Comparison of ENCODE assay signal across 18 cellular contexts in the genomic region with DNA sequence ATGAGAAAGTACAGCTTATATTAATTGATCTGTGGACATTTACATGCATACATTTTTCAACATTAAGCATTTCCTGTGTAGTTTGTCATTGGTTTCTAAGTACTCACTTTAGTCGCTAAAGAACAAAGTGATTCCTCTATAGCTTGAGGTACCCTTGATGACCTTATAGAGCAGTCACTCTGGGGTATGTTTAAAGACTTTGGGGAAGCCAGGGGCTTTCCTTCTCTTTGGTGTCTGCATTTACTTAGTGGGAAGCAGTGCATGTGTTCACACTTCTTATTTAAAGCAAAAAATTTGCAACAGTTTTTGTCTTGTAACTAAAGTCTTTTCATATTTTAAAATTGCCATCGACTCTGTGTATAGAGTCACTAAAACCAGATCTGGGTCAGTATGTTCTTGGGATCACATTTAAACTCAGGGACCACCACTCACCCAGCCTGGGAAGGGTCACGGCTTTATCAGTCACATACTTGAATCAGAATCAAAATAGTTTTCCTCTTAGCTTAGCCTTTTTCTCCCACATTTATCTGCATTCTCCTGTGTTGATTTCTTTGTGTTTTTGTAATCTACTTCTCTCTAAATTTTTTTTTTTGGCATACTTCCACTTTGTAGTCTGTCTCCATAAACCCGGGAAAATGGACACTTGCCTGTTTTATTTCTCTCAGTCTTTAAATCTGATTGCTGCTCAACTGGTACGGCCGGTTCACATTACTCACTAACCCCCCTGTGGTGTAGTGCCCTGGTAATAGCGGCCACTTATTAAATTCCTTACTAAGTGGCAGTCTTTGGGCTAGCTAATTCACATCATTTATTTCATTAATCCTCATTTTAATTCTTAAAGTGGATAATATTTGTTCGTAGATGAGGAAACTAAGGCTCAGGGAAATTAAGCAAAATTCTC.
DNase-seq lines count a peak whose midpoint lies in the region; ATAC-seq and TF ChIP-seq lines count a peak whose summit lies in the region.
"Had no signal": no experiment of that assay in that cellular context is flagged by ENCODE, and none has a peak within 500 bp of the region (broad histone marks: within the 10 kb centered on the region; RNA-seq: fewer than 3 reads in every experiment).

No MANE protein-coding gene starts in this region.

- DNase-seq in mammary epithelial cell: peak; percentile 33
- no peak for DNase-seq in MCF 10A (ENCODE audit: unreplicated experiment)
- DNase-seq in RWPE1 (ENCODE audit: low spot score): peak; percentile 37
- DNase-seq in foreskin keratinocyte: peak in 1 of 2 donors; percentile 47
- no peak for DNase-seq in upper lobe of right lung
- DNase-seq in NCI-H526 treated with DMSO at 0.1 percent for 48 hours (lab: John Stamatoyannopoulos, UW): no peak
- no peak for DNase-seq in activated CD4-positive, alpha-beta T cell treated with anti-CD3 and anti-CD28 coated beads for 36 hours
- no peak for DNase-seq in ovary
- DNase-seq: activated CD4-positive, alpha-beta memory T cell treated with anti-CD3 and anti-CD28 coated beads, Interleukin-2, amount 10 ng/mL, durations not matched to agents 7 days and 5 days; GF-D8; left colon; NCI-H2081; NK-92 treated with Interleukin-12 subunit alpha and Interleukin-12 subunit beta, amount 100 ng/mL, for 24 hours; SHP77 treated with DMSO at 0.1 percent for 48 hours had no signal

- H3K79me2 ChIP-seq in mammary epithelial cell (ENCODE audit: insufficient read depth, low read length): no peaks in the 10 kb centered on the region

- no peaks in the 10 kb centered on the region for H3K36me3 Mint-ChIP-seq in MCF 10A (ENCODE audit: insufficient read depth, unreplicated experiment)
- no peaks in the 10 kb centered on the region for H3K36me3 Mint-ChIP-seq in activated CD4-positive, alpha-beta T cell treated with anti-CD3 and anti-CD28 coated beads for 36 hours (ENCODE audit: low read depth)

- H3K9me3 ChIP-seq in mammary epithelial cell (replicated peaks; ENCODE audit: insufficient read depth, low read length) (no peaks in the 10 kb centered on the region), upper lobe of right lung (no peaks in the 10 kb centered on the region), ovary (no peaks in the 10 kb centered on the region)
- H3K9me3 ChIP-seq: A549, esophagus muscularis mucosa, suprapubic skin had no signal

- no peak for TF ChIP-seq POLR2A in ovary (IDR thresholded peaks at IDR 0.05)

- H3K4me1 Mint-ChIP-seq in MCF 10A (ENCODE audit: insufficient read depth, unreplicated experiment): no peaks in the 10 kb centered on the region
- H3K4me1 Mint-ChIP-seq in activated CD4-positive, alpha-beta T cell treated with anti-CD3 and anti-CD28 coated beads for 36 hours: no peaks in the 10 kb centered on the region
- H3K4me1 Mint-ChIP-seq: activated CD4-positive, alpha-beta memory T cell treated with anti-CD3 and anti-CD28 coated beads, Interleukin-2, amount 10 ng/mL, durations not matched to agents 7 days and 5 days; activated T-helper 17 cell treated with anti-CD3 and anti-CD28 coated beads, Interleukin-2, amount 50 U/mL, for 72 hours had no signal

- H3K4me3 ChIP-seq in mammary epithelial cell (replicated peaks in 1 of 3; ENCODE audit: insufficient read depth in 1 of 3, low read depth in 2 of 3, low read length in 3 of 3): no peak overlapping the region
- no peak overlapping the region for H3K4me3 ChIP-seq in upper lobe of right lung
- no peak overlapping the region for H3K4me3 ChIP-seq in ovary
- H3K4me3 ChIP-seq: A549, esophagus muscularis mucosa, suprapubic skin had no signal

- ATAC-seq in foreskin keratinocyte (peak; percentile 77), upper lobe of right lung (peak; percentile 30)
- ATAC-seq in activated CD4-positive, alpha-beta T cell treated with anti-CD3 and anti-CD28 coated beads for 36 hours: no peak
- ATAC-seq: A549; activated T-helper 17 cell treated with anti-CD3 and anti-CD28 coated beads, Interleukin-2, amount 50 U/mL, for 72 hours; left colon had no signal

- H3K27me3 Mint-ChIP-seq in MCF 10A (ENCODE audit: insufficient read depth, unreplicated experiment): no peaks in the 10 kb centered on the region
- H3K27me3 Mint-ChIP-seq in activated CD4-positive, alpha-beta T cell treated with anti-CD3 and anti-CD28 coated beads for 36 hours: peaks cover 2% of the 10 kb centered on the region
- H3K27me3 Mint-ChIP-seq: activated CD4-positive, alpha-beta memory T cell treated with anti-CD3 and anti-CD28 coated beads, Interleukin-2, amount 10 ng/mL, durations not matched to agents 7 days and 5 days had no signal

- dilution Hi-C loops in mammary epithelial cell (cut with HindIII; ENCODE audit: low sequenced_read_pairs): no loop called here

- TF ChIP-seq EP300 in ovary (IDR thresholded peaks at IDR 0.05): no peak

- intact Hi-C loops in mammary epithelial cell (cut with micrococcal nuclease): no loop called here
- intact Hi-C loops in MCF 10A (cut with micrococcal nuclease): no loop called here
- intact Hi-C loops in upper lobe of right lung (cut with DNase I): no loop called here
- intact Hi-C loops in activated CD4-positive, alpha-beta T cell treated with anti-CD3 and anti-CD28 coated beads for 36 hours (cut with DNase I, micrococcal nuclease): no loop called here
- intact Hi-C loops in ovary (cut with DNase I): no loop called here

- BruUV-seq in mammary epithelial cell (replicated peaks; lab: Mats Ljungman, UMichigan) (no TSS peak), MCF 10A (replicated peaks; lab: Mats Ljungman, UMichigan) (no TSS peak)

- no peaks in the 10 kb centered on the region for H4K20me1 ChIP-seq in mammary epithelial cell (ENCODE audit: insufficient read depth, low read length)

- H3K27ac Mint-ChIP-seq in MCF 10A (ENCODE audit: low read depth, unreplicated experiment): no peak overlapping the region
- no peak overlapping the region for H3K27ac Mint-ChIP-seq in activated CD4-positive, alpha-beta T cell treated with anti-CD3 and anti-CD28 coated beads for 36 hours
- H3K27ac Mint-ChIP-seq: activated CD4-positive, alpha-beta memory T cell treated with anti-CD3 and anti-CD28 coated beads, Interleukin-2, amount 10 ng/mL, durations not matched to agents 7 days and 5 days; activated T-helper 17 cell treated with anti-CD3 and anti-CD28 coated beads, Interleukin-2, amount 50 U/mL, for 72 hours had no signal

- no peak overlapping the region for H3K9ac ChIP-seq in mammary epithelial cell (ENCODE audit: insufficient read depth, low read length)

- no peak for TF ChIP-seq CTCF in mammary epithelial cell (conservative IDR thresholded peaks at IDR 0.05 in 1 of 2, IDR thresholded peaks at IDR 0.05 in 1 of 2; ENCODE audit: extremely low read depth in 1 of 2, insufficient read depth in 1 of 2, low read depth in 1 of 2, low read length in 2 of 2)
- TF ChIP-seq CTCF in MCF 10A (IDR thresholded peaks at IDR 0.05; ENCODE audit: unreplicated experiment): no peak
- no peak for TF ChIP-seq CTCF in RWPE1 (conservative IDR thresholded peaks at IDR 0.05; ENCODE audit: low read depth)
- no peak for TF ChIP-seq CTCF in foreskin keratinocyte (conservative IDR thresholded peaks at IDR 0.05)
- TF ChIP-seq CTCF in upper lobe of right lung (IDR thresholded peaks at IDR 0.05): no peak
- no peak for TF ChIP-seq CTCF in ovary (IDR thresholded peaks at IDR 0.05)

- no peak overlapping the region for H2AFZ ChIP-seq in mammary epithelial cell (ENCODE audit: low read depth, low read length)

- H3K4me2 ChIP-seq in mammary epithelial cell (ENCODE audit: insufficient read depth, low read depth, low read length): no peak overlapping the region
- H3K4me2 ChIP-seq: A549 had no signal

- no peaks in the 10 kb centered on the region for H3K9me3 Mint-ChIP-seq in MCF 10A (ENCODE audit: unreplicated experiment)
- H3K9me3 Mint-ChIP-seq in activated CD4-positive, alpha-beta T cell treated with anti-CD3 and anti-CD28 coated beads for 36 hours (ENCODE audit: low read depth): no peaks in the 10 kb centered on the region
- H3K9me3 Mint-ChIP-seq: activated CD4-positive, alpha-beta memory T cell treated with anti-CD3 and anti-CD28 coated beads, Interleukin-2, amount 10 ng/mL, durations not matched to agents 7 days and 5 days; activated T-helper 17 cell treated with anti-CD3 and anti-CD28 coated beads, Interleukin-2, amount 50 U/mL, for 72 hours had no signal

- no peak overlapping the region for H3K4me3 Mint-ChIP-seq in MCF 10A (ENCODE audit: unreplicated experiment)
- H3K4me3 Mint-ChIP-seq in activated CD4-positive, alpha-beta T cell treated with anti-CD3 and anti-CD28 coated beads for 36 hours: no peak overlapping the region
- H3K4me3 Mint-ChIP-seq: activated CD4-positive, alpha-beta memory T cell treated with anti-CD3 and anti-CD28 coated beads, Interleukin-2, amount 10 ng/mL, durations not matched to agents 7 days and 5 days; activated T-helper 17 cell treated with anti-CD3 and anti-CD28 coated beads, Interleukin-2, amount 50 U/mL, for 72 hours had no signal

- POLR2A ChIA-PET in MCF 10A (lab: Yijun Ruan, JAX): no interaction called here
- POLR2A ChIA-PET in RWPE1 (lab: Yijun Ruan, JAX; ENCODE audit: low non-redundant PET): no interaction called here
- POLR2A ChIA-PET in activated CD4-positive, alpha-beta T cell treated with anti-CD3 and anti-CD28 coated beads for 36 hours (lab: Charles Lee): no interaction called here

- CTCF ChIA-PET in mammary epithelial cell (lab: Charles Lee; ENCODE audit: low non-redundant PET) (no interaction called here), MCF 10A (lab: Yijun Ruan, JAX) (interaction anchor here (0.6 to 1.1 kb wide), 6 partner anchors 9 to 806 kb away, joined by 3 to 6 read pairs (median 3); no protein-coding TSS in a partner anchor), RWPE1 (lab: Yijun Ruan, JAX) (no interaction called here)
- CTCF ChIA-PET in activated CD4-positive, alpha-beta T cell treated with anti-CD3 and anti-CD28 coated beads for 36 hours (lab: Charles Lee): interaction anchor here (1.2 to 1.5 kb wide), 2 partner anchors 9 to 11 kb away, joined by 3 read pairs; no protein-coding TSS in a partner anchor

- H3K27ac ChIP-seq in mammary epithelial cell (ENCODE audit: insufficient read depth, low read depth, low read length) (no peak overlapping the region), RWPE1 (no peak overlapping the region), foreskin keratinocyte (no peak overlapping the region), upper lobe of right lung (no peak overlapping the region), ovary (no peak overlapping the region)
- H3K27ac ChIP-seq: A549, esophagus muscularis mucosa, suprapubic skin had no signal

- no peaks in the 10 kb centered on the region for H3K36me3 ChIP-seq in mammary epithelial cell (ENCODE audit: insufficient read depth, low read length)
- no peaks in the 10 kb centered on the region for H3K36me3 ChIP-seq in upper lobe of right lung
- H3K36me3 ChIP-seq in ovary: no peaks in the 10 kb centered on the region
- H3K36me3 ChIP-seq: esophagus muscularis mucosa, suprapubic skin had no signal

- H3K27me3 ChIP-seq in mammary epithelial cell (ENCODE audit: insufficient read depth, low read length) (no peaks in the 10 kb centered on the region), foreskin keratinocyte (no peaks in the 10 kb centered on the region), upper lobe of right lung (no peaks in the 10 kb centered on the region), ovary (no peaks in the 10 kb centered on the region)
- H3K27me3 ChIP-seq: esophagus muscularis mucosa, suprapubic skin had no signal

- WGBS in mammary epithelial cell (ENCODE audit: low coverage, missing lambda C conversion rate): 40% methylated on average over 8 of the region's 8 CpGs
- 15 to 23% (median 19%) methylated on average over 8 of the region's 8 CpGs for WGBS in ovary, 3 donors

- in situ Hi-C loops in mammary epithelial cell (cut with MboI; ENCODE audit: low sequenced_read_pairs in 2 of 2): no loop called here

- H3K4me1 ChIP-seq in mammary epithelial cell (ENCODE audit: insufficient read depth, low read length) (no peaks in the 10 kb centered on the region), foreskin keratinocyte (peaks cover 5% of the 10 kb centered on the region), upper lobe of right lung (no peaks in the 10 kb centered on the region), ovary (ENCODE audit: insufficient read depth) (peaks cover 1% of the 10 kb centered on the region)
- H3K4me1 ChIP-seq: esophagus muscularis mucosa, suprapubic skin had no signal

Comparison
In these comparisons a context has a peak if more than half of its experiments do, and no peak if none do; other contexts are left out.
1. DNase-seq: peak in mammary epithelial cell (single experiment) and RWPE1 (single experiment); none in MCF 10A (single experiment), upper lobe of right lung (single experiment), NCI-H526 treated with DMSO at 0.1 percent for 48 hours (single experiment), activated CD4-positive, alpha-beta T cell treated with anti-CD3 and anti-CD28 coated beads for 36 hours (single experiment) and ovary (0 of 5).
2. CTCF ChIA-PET loops: an anchor here in MCF 10A (0.6 to 1.1 kb wide) and activated CD4-positive, alpha-beta T cell treated with anti-CD3 and anti-CD28 coated beads for 36 hours (1.2 to 1.5 kb wide); none called in mammary epithelial cell and RWPE1.